Comparison of ENCODE assay signal across 34 cellular contexts in genomic region chr4:24895461-24895860, GRCh38. TPM values are rescaled to one million over a fixed set of nuclear protein-coding genes. Genes with fewer than 3 reads are reported as not detected.
"Had no signal": no experiment of that assay in that cellular context is flagged by ENCODE, and none has a peak within 500 bp of the region (broad histone marks: within the 10 kb centered on the region; RNA-seq: fewer than 3 reads in every experiment).

No MANE protein-coding gene starts in this region.

- H3K36me3 ChIP-seq: brain microvascular endothelial cell, cardiac muscle cell, colonic mucosa, gastrocnemius medialis had no signal

- H3K9me3 ChIP-seq: colonic mucosa, gastrocnemius medialis, heart right ventricle had no signal

- H3K4me3 ChIP-seq: cardiac muscle cell, colonic mucosa, dorsolateral prefrontal cortex, gastrocnemius medialis, heart right ventricle had no signal

- H3K27ac ChIP-seq: brain microvascular endothelial cell, cardiac muscle cell, colonic mucosa, dorsolateral prefrontal cortex, epithelial cell of prostate, gastrocnemius medialis, heart right ventricle, WERI-Rb-1 had no signal

- H3K36me3 Mint-ChIP-seq: activated CD8-positive, alpha-beta memory T cell treated with anti-CD3 and anti-CD28 coated beads, Interleukin-2, amount 10 ng/mL, durations not matched to agents 7 days and 5 days; activated naive CD4-positive, alpha-beta T cell treated with anti-CD3 and anti-CD28 coated beads, Interleukin-2, amount 50 U/mL, for 24 hours; activated naive CD8-positive, alpha-beta T cell treated with anti-CD3 and anti-CD28 coated beads, Interleukin-2, amount 10 ng/mL, durations not matched to agents 7 days and 5 days had no signal

- H3K27ac Mint-ChIP-seq: activated B cell treated with CpG ODN at 0.5 μM for 24 hours; activated CD8-positive, alpha-beta memory T cell treated with anti-CD3 and anti-CD28 coated beads, Interleukin-2, amount 10 ng/mL, durations not matched to agents 7 days and 5 days; activated CD8-positive, alpha-beta T cell treated with anti-CD3 and anti-CD28 coated beads, Interleukin-2, amount 10 ng/mL, durations not matched to agents 7 days and 5 days; activated naive CD4-positive, alpha-beta T cell treated with anti-CD3 and anti-CD28 coated beads for 36 hours; activated naive CD4-positive, alpha-beta T cell treated with anti-CD3 and anti-CD28 coated beads, Interleukin-2, amount 50 U/mL, for 24 hours; activated naive CD8-positive, alpha-beta T cell treated with anti-CD3 and anti-CD28 coated beads, Interleukin-2, amount 10 ng/mL, durations not matched to agents 7 days and 5 days; activated T-helper 1 cell treated with anti-CD3 and anti-CD28 coated beads, Interleukin-12 subunit alpha, Interleukin-12 subunit beta, Interleukin-2, Interleukin-4 antibody, amounts not matched to agents 30 ng/mL and 10 ng/mL and 1 ng/mL, durations not matched to agents 14 hours and 24 hours and 36 hours; activated T-helper 2 cell treated with anti-CD3 and anti-CD28 coated beads, Interferon-gamma antibody, Interleukin-2, Interleukin-4, amounts not matched to agents 10 μg/mL and 5 μg/mL and 100 μg/mL, durations not matched to agents 14 hours and 24 hours and 36 hours; dendritic cell treated with granulocyte-macrophage colony-stimulating factor and Interleukin-4, amounts not matched to agents 40 ng/mL and 50 ng/mL, for 4 days; T-helper 17 cell; T-helper 2 cell treated with Interferon-gamma antibody and Interleukin-4, amounts not matched to agents 5 μg/mL and 100 μg/mL, for 36 hours had no signal

- H3K27me3 ChIP-seq: brain microvascular endothelial cell, cardiac muscle cell, colonic mucosa, dorsolateral prefrontal cortex, gastrocnemius medialis, heart right ventricle had no signal

- H3K4me1 ChIP-seq: colonic mucosa, gastrocnemius medialis, heart right ventricle had no signal

- ATAC-seq: activated CD4-positive, CD25-positive, alpha-beta regulatory T cell treated with anti-CD3 and anti-CD28 coated beads, Interleukin-2, amount 50 U/mL, for 24 hours; activated CD8-positive, alpha-beta memory T cell treated with anti-CD3 and anti-CD28 coated beads, Interleukin-2, amount 10 ng/mL, durations not matched to agents 7 days and 5 days; activated CD8-positive, alpha-beta T cell treated with anti-CD3 and anti-CD28 coated beads, Interleukin-2, amount 10 ng/mL, durations not matched to agents 7 days and 5 days; gastrocnemius medialis; heart right ventricle; T-helper 17 cell had no signal

- H3K27me3 Mint-ChIP-seq: activated B cell treated with CpG ODN at 0.5 μM for 24 hours; activated CD8-positive, alpha-beta memory T cell treated with anti-CD3 and anti-CD28 coated beads, Interleukin-2, amount 10 ng/mL, durations not matched to agents 7 days and 5 days; activated naive CD4-positive, alpha-beta T cell treated with anti-CD3 and anti-CD28 coated beads, Interleukin-2, amount 50 U/mL, for 24 hours; activated naive CD8-positive, alpha-beta T cell treated with anti-CD3 and anti-CD28 coated beads, Interleukin-2, amount 10 ng/mL, durations not matched to agents 7 days and 5 days; dendritic cell treated with granulocyte-macrophage colony-stimulating factor and Interleukin-4, amounts not matched to agents 40 ng/mL and 50 ng/mL, for 4 days; T-helper 17 cell had no signal

- H3K4me1 Mint-ChIP-seq: activated B cell treated with CpG ODN at 0.5 μM for 24 hours; activated CD8-positive, alpha-beta memory T cell treated with anti-CD3 and anti-CD28 coated beads, Interleukin-2, amount 10 ng/mL, durations not matched to agents 7 days and 5 days; activated naive CD4-positive, alpha-beta T cell treated with anti-CD3 and anti-CD28 coated beads, Interleukin-2, amount 50 U/mL, for 24 hours; activated naive CD8-positive, alpha-beta T cell treated with anti-CD3 and anti-CD28 coated beads, Interleukin-2, amount 10 ng/mL, durations not matched to agents 7 days and 5 days; T-helper 17 cell had no signal

- H3K9me3 Mint-ChIP-seq: activated B cell treated with CpG ODN at 0.5 μM for 24 hours; activated naive CD4-positive, alpha-beta T cell treated with anti-CD3 and anti-CD28 coated beads for 36 hours; activated naive CD4-positive, alpha-beta T cell treated with anti-CD3 and anti-CD28 coated beads, Interleukin-2, amount 50 U/mL, for 24 hours; activated naive CD8-positive, alpha-beta T cell treated with anti-CD3 and anti-CD28 coated beads, Interleukin-2, amount 10 ng/mL, durations not matched to agents 7 days and 5 days; activated T-helper 1 cell treated with anti-CD3 and anti-CD28 coated beads, Interleukin-12 subunit alpha, Interleukin-12 subunit beta, Interleukin-2, Interleukin-4 antibody, amounts not matched to agents 30 ng/mL and 10 ng/mL and 1 ng/mL, durations not matched to agents 14 hours and 24 hours and 36 hours; activated T-helper 2 cell treated with anti-CD3 and anti-CD28 coated beads, Interferon-gamma antibody, Interleukin-2, Interleukin-4, amounts not matched to agents 10 μg/mL and 5 μg/mL and 100 μg/mL, durations not matched to agents 14 hours and 24 hours and 36 hours; dendritic cell treated with granulocyte-macrophage colony-stimulating factor and Interleukin-4, amounts not matched to agents 40 ng/mL and 50 ng/mL, for 4 days; T-helper 2 cell treated with Interferon-gamma antibody and Interleukin-4, amounts not matched to agents 5 μg/mL and 100 μg/mL, for 36 hours had no signal

- H3K4me3 Mint-ChIP-seq: activated B cell treated with CpG ODN at 0.5 μM for 24 hours; activated CD8-positive, alpha-beta memory T cell treated with anti-CD3 and anti-CD28 coated beads, Interleukin-2, amount 10 ng/mL, durations not matched to agents 7 days and 5 days; activated CD8-positive, alpha-beta T cell treated with anti-CD3 and anti-CD28 coated beads, Interleukin-2, amount 10 ng/mL, durations not matched to agents 7 days and 5 days; activated naive CD4-positive, alpha-beta T cell treated with anti-CD3 and anti-CD28 coated beads for 36 hours; activated naive CD4-positive, alpha-beta T cell treated with anti-CD3 and anti-CD28 coated beads, Interleukin-2, amount 50 U/mL, for 24 hours; activated naive CD8-positive, alpha-beta T cell treated with anti-CD3 and anti-CD28 coated beads, Interleukin-2, amount 10 ng/mL, durations not matched to agents 7 days and 5 days; activated T-helper 1 cell treated with anti-CD3 and anti-CD28 coated beads, Interleukin-12 subunit alpha, Interleukin-12 subunit beta, Interleukin-2, Interleukin-4 antibody, amounts not matched to agents 30 ng/mL and 10 ng/mL and 1 ng/mL, durations not matched to agents 14 hours and 24 hours and 36 hours; dendritic cell treated with granulocyte-macrophage colony-stimulating factor and Interleukin-4, amounts not matched to agents 40 ng/mL and 50 ng/mL, for 4 days; T-helper 17 cell; T-helper 2 cell treated with Interferon-gamma antibody and Interleukin-4, amounts not matched to agents 5 μg/mL and 100 μg/mL, for 36 hours had no signal

- DNase-seq: activated B cell treated with CpG ODN at 0.5 μM for 24 hours; activated CD4-positive, alpha-beta T cell treated with anti-CD3 and anti-CD28 coated beads for 48 hours; activated CD4-positive, alpha-beta T cell treated with anti-CD3 and anti-CD28 coated beads, Interleukin-2, amount 50 U/mL, for 1 hour; activated CD4-positive, alpha-beta T cell treated with anti-CD3 and anti-CD28 coated beads, Interleukin-2, amount 50 U/mL, for 48 hours; activated CD8-positive, alpha-beta memory T cell treated with anti-CD3 and anti-CD28 coated beads, Interleukin-2, amount 10 ng/mL, durations not matched to agents 7 days and 5 days; activated CD8-positive, alpha-beta memory T cell treated with anti-CD3 and anti-CD28 coated beads, Interleukin-2, amount 50 U/mL, for 4 hours; activated CD8-positive, alpha-beta T cell treated with anti-CD3 and anti-CD28 coated beads, Interleukin-2, amount 10 ng/mL, durations not matched to agents 7 days and 5 days; activated effector memory CD4-positive, alpha-beta T cell treated with anti-CD3 and anti-CD28 coated beads, Interleukin-2, amount 50 U/mL, for 16 hours; activated naive CD4-positive, alpha-beta T cell treated with anti-CD3 and anti-CD28 coated beads for 36 hours; activated naive CD8-positive, alpha-beta T cell treated with anti-CD3 and anti-CD28 coated beads, Interleukin-2, amount 10 ng/mL, durations not matched to agents 7 days and 5 days; activated T-cell treated with anti-CD3 and anti-CD28 coated beads, Interleukin-2, amount 50 U/mL, for 1 hour; activated T-cell treated with anti-CD3 and anti-CD28 coated beads, Interleukin-2, amount 50 U/mL, for 48 hours; brain microvascular endothelial cell; central memory CD4-positive, alpha-beta T cell; cerebellar nuclear complex; colonic mucosa; dorsolateral prefrontal cortex; effector memory CD4-positive, alpha-beta T cell; foreskin fibroblast; gastrocnemius medialis; heart right ventricle; T-helper 1 cell; T-helper 17 cell; T1000; WERI-Rb-1 had no signal

RNA-seq across cellular contexts. Expression of gene CCDC149, which starts 17.4 kb away (rescaled TPM):
- total RNA-seq: activated B cell treated with CpG ODN at 0.5 μM for 24 hours; activated CD8-positive, alpha-beta memory T cell treated with anti-CD3 and anti-CD28 coated beads for 36 hours; activated CD8-positive, alpha-beta memory T cell treated with anti-CD3 and anti-CD28 coated beads, Interleukin-2, amount 10 ng/mL, durations not matched to agents 7 days and 5 days; activated CD8-positive, alpha-beta T cell treated with anti-CD3 and anti-CD28 coated beads, Interleukin-2, amount 10 ng/mL, durations not matched to agents 7 days and 5 days; activated naive CD4-positive, alpha-beta T cell treated with anti-CD3 and anti-CD28 coated beads for 36 hours; activated naive CD8-positive, alpha-beta T cell treated with anti-CD3 and anti-CD28 coated beads, Interleukin-2, amount 10 ng/mL, durations not matched to agents 7 days and 5 days; activated T-helper 1 cell treated with anti-CD3 and anti-CD28 coated beads, Interleukin-12 subunit alpha, Interleukin-12 subunit beta, Interleukin-2, Interleukin-4 antibody, amounts not matched to agents 30 ng/mL and 10 ng/mL and 1 ng/mL, durations not matched to agents 14 hours and 24 hours and 36 hours; activated T-helper 2 cell treated with anti-CD3 and anti-CD28 coated beads, Interferon-gamma antibody, Interleukin-2, Interleukin-4, amounts not matched to agents 10 μg/mL and 5 μg/mL and 100 μg/mL, durations not matched to agents 14 hours and 24 hours and 36 hours had no signal
